In the genomic region with DNA sequence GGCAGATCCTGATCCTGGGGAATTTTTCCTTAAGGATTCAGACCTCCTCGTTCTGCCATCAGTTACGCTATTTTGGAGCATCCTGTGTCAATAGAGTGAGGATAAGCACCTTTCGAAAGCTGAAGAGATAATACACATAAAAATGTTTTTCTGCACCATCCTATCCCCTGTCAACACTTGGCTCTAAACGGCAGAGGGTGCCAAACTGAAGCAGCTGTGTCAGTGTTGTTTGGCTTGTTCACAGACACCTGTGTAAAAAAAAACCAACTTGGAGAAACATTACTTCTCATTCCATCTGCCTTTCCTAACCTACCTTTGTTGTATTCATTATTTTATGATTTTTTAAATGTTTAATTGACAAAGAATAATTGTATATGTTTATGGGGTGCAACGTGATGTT, we compare ENCODE assay signal across 11 cellular contexts.
A peak's percentile ranks its signal among the peaks of the same experiment; 100 is the strongest.
DNase-seq lines count a peak whose midpoint lies in the region; ATAC-seq and TF ChIP-seq lines count a peak whose summit lies in the region.
"Had no signal": no experiment of that assay in that cellular context is flagged by ENCODE, and none has a peak within 500 bp of the region (broad histone marks: within the 10 kb centered on the region; RNA-seq: fewer than 3 reads in every experiment).

No MANE protein-coding gene starts in this region.

- no peak for TF ChIP-seq POLR2A in adrenal gland (IDR thresholded peaks at IDR 0.05)

- H3K36me3 Mint-ChIP-seq in chondrocyte (ENCODE audit: low read depth): peaks cover under 1% of the 10 kb centered on the region

- H3K9me3 ChIP-seq in cardiac muscle cell (ENCODE audit: low read depth) (no peaks in the 10 kb centered on the region), heart right ventricle (no peaks in the 10 kb centered on the region), adrenal gland (replicated peaks in 1 of 3) (no peaks in the 10 kb centered on the region)
- H3K9me3 ChIP-seq: colonic mucosa had no signal

- no peak overlapping the region for H3K27ac Mint-ChIP-seq in chondrocyte (ENCODE audit: unreplicated experiment)

- intact Hi-C loops in heart right ventricle (cut with DNase I) (no loop called here), adrenal gland (cut with DNase I) (no loop called here)

- H3K27me3 ChIP-seq in cardiac muscle cell (no peaks in the 10 kb centered on the region), heart right ventricle (no peaks in the 10 kb centered on the region), adrenal gland (no peaks in the 10 kb centered on the region)
- H3K27me3 ChIP-seq: colonic mucosa had no signal

- ATAC-seq in heart right ventricle (no peak), GM21723 (IDR thresholded peaks at IDR 0.05; ENCODE audit: unreplicated experiment) (no peak), GM19467 (IDR thresholded peaks at IDR 0.05; ENCODE audit: unreplicated experiment) (no peak)

- DNase-seq in cardiac muscle cell (ENCODE audit: low read depth in 1 of 2, low spot score in 1 of 2) (peak in 1 of 2 donors; percentile 5), heart right ventricle (no peak), NCI-H748 (lab: John Stamatoyannopoulos, UW; ENCODE audit: unreplicated experiment) (peak; percentile 62), chondrocyte (ENCODE audit: low spot score) (no peak), kidney glomerular epithelial cell (lab: John Stamatoyannopoulos, UW) (no peak), adrenal gland (no peak)
- DNase-seq: colonic mucosa, left cardiac atrium, NCI-H226 had no signal

- H3K4me1 ChIP-seq in cardiac muscle cell (ENCODE audit: low read depth) (no peaks in the 10 kb centered on the region), heart right ventricle (peaks cover 0 to 2% (median 0%) of the 10 kb centered on the region in 9 donors), adrenal gland (replicated peaks in 1 of 2) (no peaks in the 10 kb centered on the region)
- H3K4me1 ChIP-seq: colonic mucosa had no signal

- H3K4me1 Mint-ChIP-seq in chondrocyte (ENCODE audit: low read depth): no peaks in the 10 kb centered on the region

- 30 to 33% methylated on average over 5 of the region's 5 CpGs for WGBS in heart right ventricle, 2 donors
- WGBS in adrenal gland, 4 donors: 64 to 72% (median 68%) methylated on average over 5 of the region's 5 CpGs

- no peak overlapping the region for H3K4me3 Mint-ChIP-seq in chondrocyte (ENCODE audit: unreplicated experiment)

- no peaks in the 10 kb centered on the region for H3K9me3 Mint-ChIP-seq in chondrocyte (ENCODE audit: low read depth)

- H3K27ac ChIP-seq in cardiac muscle cell (no peak overlapping the region), heart right ventricle (no peak overlapping the region), adrenal gland (no peak overlapping the region)
- H3K27ac ChIP-seq: colonic mucosa had no signal

- H3K4me3 ChIP-seq in cardiac muscle cell (no peak overlapping the region), heart right ventricle (no peak overlapping the region), adrenal gland (no peak overlapping the region)
- H3K4me3 ChIP-seq: colonic mucosa had no signal

- TF ChIP-seq CTCF in cardiac muscle cell (IDR thresholded peaks at IDR 0.05; ENCODE audit: low read depth, low read length) (peak; percentile 24), heart right ventricle (IDR thresholded peaks at IDR 0.05) (peak in 2 of 9 donors; percentile 15 to 19), chondrocyte (IDR thresholded peaks at IDR 0.05) (peak; percentile 45), adrenal gland (IDR thresholded peaks at IDR 0.05) (no peak)

- H3K27me3 Mint-ChIP-seq in chondrocyte (ENCODE audit: low read depth): peaks cover under 1% of the 10 kb centered on the region

- H3K36me3 ChIP-seq in cardiac muscle cell (no peaks in the 10 kb centered on the region), heart right ventricle (no peaks in the 10 kb centered on the region), adrenal gland (replicated peaks in 1 of 2) (no peaks in the 10 kb centered on the region)
- H3K36me3 ChIP-seq: colonic mucosa had no signal

Comparison
In these comparisons a context has a peak if more than half of its experiments do, and no peak if none do; other contexts are left out.
1. CTCF ChIP-seq: peak in cardiac muscle cell (single experiment) and chondrocyte (single experiment); none in adrenal gland (0 of 6).